Comparison of ENCODE assay signal across 9 cellular contexts in genomic region chr14:80954771-80955299, GRCh38. TPM values are rescaled to one million over a fixed set of nuclear protein-coding genes. Genes with fewer than 3 reads are reported as not detected.
A peak's percentile ranks its signal among the peaks of the same experiment; 100 is the strongest.
DNase-seq lines count a peak whose midpoint lies in the region; ATAC-seq, FAIRE-seq and TF ChIP-seq lines count a peak whose summit lies in the region.
"Had no signal": no experiment of that assay in that cellular context is flagged by ENCODE, and none has a peak within 500 bp of the region (broad histone marks: within the 10 kb centered on the region; RNA-seq: fewer than 3 reads in every experiment).

No MANE protein-coding gene starts in this region.

- no peak for TF ChIP-seq EP300 in HepG2 (IDR thresholded peaks at IDR 0.05; ENCODE audit: low read depth in 2 of 2, low read length in 2 of 2)
- TF ChIP-seq EP300 in HepG2 (CRISPR knock-in tag; IDR thresholded peaks at IDR 0.05; ENCODE audit: borderline replicate concordance), result no peak

- peaks cover 10% of the 10 kb centered on the region for H3K4me1 ChIP-seq in HepG2 (ENCODE audit: insufficient read depth, low read length)

- peak overlapping the region; percentile 47 to 77 (median 54); a peak in 5 of 6 replicates for H3K4me3 ChIP-seq in HepG2 (replicated peaks in 1 of 3; ENCODE audit: insufficient read depth in 1 of 3, low read depth in 2 of 3, low read length in 3 of 3)

- H3K27me3 ChIP-seq in HepG2 (ENCODE audit: control insufficient read depth in 1 of 2, insufficient read depth in 2 of 2, low read length in 2 of 2), result peaks cover 4 to 22% of the 10 kb centered on the region in 2 experiments; a peak in 3 of 5 replicates

- FAIRE-seq in HepG2 (lab: Jason Lieb, UNC), result peak; percentile 62

- H3K9ac ChIP-seq in HepG2 (ENCODE audit: insufficient read depth, low read depth, low read length), result no peak overlapping the region

- no peaks in the 10 kb centered on the region for H3K79me2 ChIP-seq in HepG2 (ENCODE audit: insufficient read depth, low read length)

- in situ Hi-C loops in Caki2 (cut with HindIII; ENCODE audit: low pct_unique_long_range_greater_than_20kb, low sequenced_read_pairs) (no loop called here), HepG2 (cut with HindIII; ENCODE audit: extremely low pct_ligation_motif_present, low pct_unique_long_range_greater_than_20kb) (no loop called here)

- peak; percentile 80 for TF ChIP-seq RAD21 in HepG2 (CRISPR knock-in tag; IDR thresholded peaks at IDR 0.05)

- BruUV-seq in HepG2 (replicated peaks; lab: Mats Ljungman, UMichigan), result no TSS peak

- H3K36me3 ChIP-seq in HepG2 (replicated peaks in 1 of 2; ENCODE audit: control insufficient read depth in 1 of 2, insufficient read depth in 2 of 2, low read length in 2 of 2), result no peaks in the 10 kb centered on the region

- H3K27ac ChIP-seq in HepG2 (ENCODE audit: extremely low read length, insufficient read depth, low read length), result no peak overlapping the region
- H3K27ac ChIP-seq: epithelial cell of prostate had no signal

- DNase-seq in Caki2 (ENCODE audit: low read depth), result peak; percentile 46
- peak; percentile 79 for DNase-seq in NCI-H345 treated with DMSO at 0.1 percent for 48 hours (lab: John Stamatoyannopoulos, UW; ENCODE audit: unreplicated experiment)
- peak; percentile 71 for DNase-seq in activated CD4-positive, alpha-beta T cell treated with anti-CD3 and anti-CD28 coated beads, Interleukin-2, amount 50 U/mL, for 1 hour
- DNase-seq in dermis microvascular lymphatic vessel endothelial cell (ENCODE audit: low read depth in 2 of 2), result peak; percentile 40 to 73
- peak; percentile 68 for DNase-seq in HepG2 (ENCODE audit: low spot score)
- peak; percentile 57 to 65 for DNase-seq in stimulated activated CD4-positive, alpha-beta T cell treated with anti-CD3 and anti-CD28 coated beads, Interleukin-1b, Interleukin-23, amount 100 ng/mL, for 4 hours (ENCODE audit: low read depth in 2 of 2)

- no peaks in the 10 kb centered on the region for H4K20me1 ChIP-seq in HepG2 (ENCODE audit: insufficient read depth, low read length)

- H3K9me3 ChIP-seq in HepG2 (ENCODE audit: low read length), result no peaks in the 10 kb centered on the region

- 7% methylated on average over 19 of the region's 28 CpGs for WGBS in HepG2 (ENCODE audit: low lambda C conversion rate)

- ATAC-seq in HG02759 (IDR thresholded peaks at IDR 0.05; ENCODE audit: unreplicated experiment) (peak; percentile 18), HepG2 (peak; percentile 98), HG02970 (IDR thresholded peaks at IDR 0.05; ENCODE audit: low FRiP score, unreplicated experiment) (no peak)

- POLR2A ChIA-PET in HepG2 (lab: Yijun Ruan, JAX), result no interaction called here

- CTCF ChIA-PET in HepG2 (lab: Yijun Ruan, JAX; ENCODE audit: low intra/inter-chr PET ratio, low total read pairs), result interaction anchor here (3.2 kb wide), 1 partner anchor 32 kb away, joined by 30 read pairs; no protein-coding TSS in a partner anchor

- TF ChIP-seq POLR2A in HepG2 (IDR thresholded peaks at IDR 0.05; ENCODE audit: insufficient read depth in 1 of 2, low read depth in 2 of 2, low read length in 2 of 2), result no peak

- intact Hi-C loops in HepG2 (cut with micrococcal nuclease; ENCODE audit: unreplicated experiment), result loop anchor here (1.0 to 2.0 kb wide), 3 partner anchors 32 to 258 kb away; no protein-coding TSS in a partner anchor

- H3K4me2 ChIP-seq in HepG2 (ENCODE audit: low read depth, low read length), result peak overlapping the region; percentile 99

- H2AFZ ChIP-seq in HepG2 (ENCODE audit: low read length), result peak overlapping the region; percentile 85

- TF ChIP-seq CTCF in HepG2 (CRISPR knock-in tag; IDR thresholded peaks at IDR 0.05), result peak; percentile 86

TF ChIP-seq in HepG2, 621 proteins besides CTCF, POLR2A, EP300 and RAD21 (continues in another document):
- 0 out of 2 replicates have a peak, but pooled peaks have one; percentile 33 for TF ChIP-seq TBX2 (CRISPR knock-in tag; IDR thresholded peaks at IDR 0.05; ENCODE audit: borderline replicate concordance)
- TF ChIP-seq, protein P1, sequence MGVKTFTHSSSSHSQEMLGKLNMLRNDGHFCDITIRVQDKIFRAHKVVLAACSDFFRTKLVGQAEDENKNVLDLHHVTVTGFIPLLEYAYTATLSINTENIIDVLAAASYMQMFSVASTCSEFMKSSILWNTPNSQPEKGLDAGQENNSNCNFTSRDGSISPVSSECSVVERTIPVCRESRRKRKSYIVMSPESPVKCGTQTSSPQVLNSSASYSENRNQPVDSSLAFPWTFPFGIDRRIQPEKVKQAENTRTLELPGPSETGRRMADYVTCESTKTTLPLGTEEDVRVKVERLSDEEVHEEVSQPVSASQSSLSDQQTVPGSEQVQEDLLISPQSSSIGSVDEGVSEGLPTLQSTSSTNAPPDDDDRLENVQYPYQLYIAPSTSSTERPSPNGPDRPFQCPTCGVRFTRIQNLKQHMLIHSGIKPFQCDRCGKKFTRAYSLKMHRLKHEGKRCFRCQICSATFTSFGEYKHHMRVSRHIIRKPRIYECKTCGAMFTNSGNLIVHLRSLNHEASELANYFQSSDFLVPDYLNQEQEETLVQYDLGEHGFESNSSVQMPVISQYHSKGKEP (CRISPR knock-in tag; IDR thresholded peaks at IDR 0.05), result no peak

RNA-seq across cellular contexts. Expression of gene TSHR, which starts 0.6 kb away (rescaled TPM):
- 0.81 TPM in 1 of 2 replicates, not detected in the other for total RNA-seq in Caki2 (2014; rRNA removed; shearing (Covaris generic); ENCODE audit: low replicate concordance)
- total RNA-seq in dermis microvascular lymphatic vessel endothelial cell (not detected in 2 replicates), HepG2 (2016; rRNA removed; fragmentation: Illumina TruSeq; extraction: Trizol) (not detected in 2 replicates)
- total RNA-seq in HepG2 (2016; cell fraction: cytosol; rRNA removed; fragmentation: Illumina TruSeq; extraction: Trizol; ENCODE audit: low read depth), result not detected in 2 replicates
- total RNA-seq in HepG2 (2016; cell fraction: insoluble cytoplasmic fraction; rRNA removed; fragmentation: Illumina TruSeq; extraction: Trizol), result not detected in 2 replicates
- not detected in 2 replicates for total RNA-seq in HepG2 (2016; cell fraction: membrane; rRNA removed; fragmentation: Illumina TruSeq; extraction: Trizol)
- total RNA-seq in HepG2 (2016; cell fraction: nucleus; rRNA removed; fragmentation: Illumina TruSeq; extraction: Trizol), result not detected in 2 replicates
- not detected in 2 replicates for polyA plus RNA-seq in HepG2 (2011; rRNA removed)
- not detected in 2 replicates for polyA plus RNA-seq in HepG2 (2011; cell fraction: cytosol; rRNA removed)
- polyA plus RNA-seq in HepG2 (2011; cell fraction: nucleus; rRNA removed), result not detected in 2 replicates
- 0.07 TPM in 1 of 2 replicates, not detected in the other for polyA plus RNA-seq in HepG2 (2012)
- not detected in 2 replicates for polyA plus RNA-seq in HepG2 (2016; cell fraction: cytosol; fragmentation: Illumina TruSeq; extraction: Trizol; ENCODE audit: low read depth)
- not detected in 2 replicates for polyA plus RNA-seq in HepG2 (2016; cell fraction: insoluble cytoplasmic fraction; fragmentation: Illumina TruSeq; extraction: Trizol; ENCODE audit: low read depth)
- not detected in 2 replicates for polyA plus RNA-seq in HepG2 (2016; cell fraction: membrane; fragmentation: Illumina TruSeq; extraction: Trizol; ENCODE audit: low read depth)
- polyA plus RNA-seq in HepG2 (2016; cell fraction: nucleus; fragmentation: Illumina TruSeq; extraction: Trizol; ENCODE audit: insufficient read depth, low read depth), result not detected in 2 replicates
- not detected in 2 replicates for polyA minus RNA-seq in HepG2 (2011; rRNA and poly(A)+ RNA removed; ENCODE audit: low replicate concordance)
- not detected in 2 replicates for polyA minus RNA-seq in HepG2 (2011; cell fraction: cytosol; rRNA and poly(A)+ RNA removed)
- not detected in 2 replicates for polyA minus RNA-seq in HepG2 (2011; cell fraction: nucleus; rRNA and poly(A)+ RNA removed)

RNA-seq across cellular contexts. Expression of gene CEP128, which starts 13.3 kb away (rescaled TPM):
- 3.3 and 3.6 TPM in 2 replicates for total RNA-seq in Caki2 (2014; rRNA removed; shearing (Covaris generic); ENCODE audit: low replicate concordance)
- 1.8 and 4.0 TPM in 2 replicates for total RNA-seq in dermis microvascular lymphatic vessel endothelial cell
- total RNA-seq in HepG2 (2016; rRNA removed; fragmentation: Illumina TruSeq; extraction: Trizol), result 5.5 and 7.5 TPM in 2 replicates
- 35.7 and 38.7 TPM in 2 replicates for total RNA-seq in HepG2 (2016; cell fraction: cytosol; rRNA removed; fragmentation: Illumina TruSeq; extraction: Trizol; ENCODE audit: low read depth)
- total RNA-seq in HepG2 (2016; cell fraction: insoluble cytoplasmic fraction; rRNA removed; fragmentation: Illumina TruSeq; extraction: Trizol), result 3.9 and 7.0 TPM in 2 replicates
- 7.7 and 11.7 TPM in 2 replicates for total RNA-seq in HepG2 (2016; cell fraction: membrane; rRNA removed; fragmentation: Illumina TruSeq; extraction: Trizol)
- total RNA-seq in HepG2 (2016; cell fraction: nucleus; rRNA removed; fragmentation: Illumina TruSeq; extraction: Trizol), result 19.0 and 23.5 TPM in 2 replicates
- 0.99 and 1.3 TPM in 2 replicates for polyA plus RNA-seq in HepG2 (2011; rRNA removed)
- polyA plus RNA-seq in HepG2 (2011; cell fraction: cytosol; rRNA removed), result 0.47 and 0.65 TPM in 2 replicates
- 3.1 and 4.3 TPM in 2 replicates for polyA plus RNA-seq in HepG2 (2011; cell fraction: nucleus; rRNA removed)
- 1.0 and 1.3 TPM in 2 replicates for polyA plus RNA-seq in HepG2 (2012)
- polyA plus RNA-seq in HepG2 (2016; cell fraction: cytosol; fragmentation: Illumina TruSeq; extraction: Trizol; ENCODE audit: low read depth), result 0.60 and 0.68 TPM in 2 replicates
- 3.3 and 4.2 TPM in 2 replicates for polyA plus RNA-seq in HepG2 (2016; cell fraction: insoluble cytoplasmic fraction; fragmentation: Illumina TruSeq; extraction: Trizol; ENCODE audit: low read depth)
- polyA plus RNA-seq in HepG2 (2016; cell fraction: membrane; fragmentation: Illumina TruSeq; extraction: Trizol; ENCODE audit: low read depth), result 1.0 and 1.2 TPM in 2 replicates
- 6.7 and 9.1 TPM in 2 replicates for polyA plus RNA-seq in HepG2 (2016; cell fraction: nucleus; fragmentation: Illumina TruSeq; extraction: Trizol; ENCODE audit: insufficient read depth, low read depth)
- polyA minus RNA-seq in HepG2 (2011; rRNA and poly(A)+ RNA removed; ENCODE audit: low replicate concordance), result 5.3 and 24.3 TPM in 2 replicates
- polyA minus RNA-seq in HepG2 (2011; cell fraction: cytosol; rRNA and poly(A)+ RNA removed), result 3.1 and 3.4 TPM in 2 replicates
- polyA minus RNA-seq in HepG2 (2011; cell fraction: nucleus; rRNA and poly(A)+ RNA removed), result 14.8 and 17.5 TPM in 2 replicates
